1 cellular context compared by ENCODE assay signal in genomic region chr1:207404849-207405525, GRCh38.
TF ChIP-seq lines count a peak whose summit lies in the region.

No MANE protein-coding gene starts in this region.

TF ChIP-seq in K562, 482 proteins besides CTCF, POLR2A, EP300 and RAD21 (continued from another document):
- no peak for TF ChIP-seq JUND (IDR thresholded peaks at IDR 0.05; ENCODE audit: borderline replicate concordance, low read depth, low read length)
- no peak for TF ChIP-seq JUND (tag; IDR thresholded peaks at IDR 0.05; ENCODE audit: borderline replicate concordance, low read depth, low read length)
- no peak for TF ChIP-seq SMAD1 (IDR thresholded peaks at IDR 0.05; ENCODE audit: low read depth, low read length, partially characterized antibody)
- TF ChIP-seq ZNF79 (CRISPR knock-in tag; IDR thresholded peaks at IDR 0.05; ENCODE audit: low read depth), result no peak
- no peak for TF ChIP-seq ZZZ3 (IDR thresholded peaks at IDR 0.05)
- no peak for TF ChIP-seq ZNF512 (tag; IDR thresholded peaks at IDR 0.05)
- TF ChIP-seq FOXK2 (conservative IDR thresholded peaks at IDR 0.05 in 1 of 2, IDR thresholded peaks at IDR 0.05 in 1 of 2; ENCODE audit: low read depth in 2 of 2), result 0 out of 4 replicates have a peak, but pooled peaks of 1 of the 2 experiments have one; percentile 40
- no peak for TF ChIP-seq KLF13 (tag; IDR thresholded peaks at IDR 0.05; ENCODE audit: borderline replicate concordance, low read depth)
- no peak for TF ChIP-seq HDGF (IDR thresholded peaks at IDR 0.05)
- no peak for TF ChIP-seq E2F5 (CRISPR knock-in tag; IDR thresholded peaks at IDR 0.05)
- TF ChIP-seq TCF15 (CRISPR knock-in tag; IDR thresholded peaks at IDR 0.05), result no peak
- TF ChIP-seq ZNF121 (CRISPR knock-in tag; conservative IDR thresholded peaks at IDR 0.05), result no peak
- TF ChIP-seq PTRF (tag; IDR thresholded peaks at IDR 0.05), result no peak
- no peak for TF ChIP-seq CBX5 (IDR thresholded peaks at IDR 0.05; ENCODE audit: borderline replicate concordance, low read depth)
- no peak for TF ChIP-seq NFE2L1 (tag; IDR thresholded peaks at IDR 0.05; ENCODE audit: borderline replicate concordance, low read depth)
- TF ChIP-seq ZNF274 (IDR thresholded peaks at IDR 0.05; ENCODE audit: borderline replicate concordance, low read depth, low read length), result no peak
- TF ChIP-seq SREBF1 (IDR thresholded peaks at IDR 0.05; ENCODE audit: borderline replicate concordance, low read depth, low read length), result no peak
- TF ChIP-seq KDM5B (IDR thresholded peaks at IDR 0.05; ENCODE audit: insufficient replicate concordance, low read depth, low read length), result no peak
- TF ChIP-seq DEAF1 (CRISPR knock-in tag; IDR thresholded peaks at IDR 0.05), result peak; percentile 92
- TF ChIP-seq ELF4 (CRISPR knock-in tag; IDR thresholded peaks at IDR 0.05), result no peak
- TF ChIP-seq PURB (CRISPR knock-in tag; IDR thresholded peaks at IDR 0.05; ENCODE audit: low read depth), result no peak
- no peak for TF ChIP-seq TCF7 (IDR thresholded peaks at IDR 0.05; ENCODE audit: borderline replicate concordance)
- TF ChIP-seq MLX (CRISPR knock-in tag; conservative IDR thresholded peaks at IDR 0.05), result no peak
TF ChIP-seq in K562: peak in this region for 19.
